Comparison of ENCODE assay signal across 1 cellular context in genomic region chr6:142302427-142303190, GRCh38.
TF ChIP-seq lines count a peak whose summit lies in the region.

No MANE protein-coding gene starts in this region.

TF ChIP-seq in HepG2, 621 proteins besides CTCF, POLR2A, EP300 and RAD21 (continued from another document and continues in another):
- no peak for TF ChIP-seq ZNF770 (CRISPR knock-in tag; IDR thresholded peaks at IDR 0.05)
- TF ChIP-seq ZSCAN30 (CRISPR knock-in tag; IDR thresholded peaks at IDR 0.05) = 0 out of 2 replicates have a peak, but pooled peaks have one; percentile 9
- no peak for TF ChIP-seq ARNTL (CRISPR knock-in tag; IDR thresholded peaks at IDR 0.05)
- TF ChIP-seq TGIF2 (CRISPR knock-in tag; IDR thresholded peaks at IDR 0.05) = no peak; the same call in 1 of the 2 replicates
- no peak for TF ChIP-seq RELA (CRISPR knock-in tag; IDR thresholded peaks at IDR 0.05)
- no peak for TF ChIP-seq ZNF318 (CRISPR knock-in tag; IDR thresholded peaks at IDR 0.05)
- TF ChIP-seq TEAD2 (CRISPR knock-in tag; IDR thresholded peaks at IDR 0.05) = no peak
- TF ChIP-seq ZNF33A (CRISPR knock-in tag; IDR thresholded peaks at IDR 0.05; ENCODE audit: borderline replicate concordance) = no peak
- no peak for TF ChIP-seq FOXP1 (IDR thresholded peaks at IDR 0.05)
- TF ChIP-seq FOXP1 (CRISPR knock-in tag; IDR thresholded peaks at IDR 0.05) = no peak
- no peak for TF ChIP-seq CBFB (CRISPR knock-in tag; IDR thresholded peaks at IDR 0.05)
- no peak for TF ChIP-seq CREBL2 (CRISPR knock-in tag; IDR thresholded peaks at IDR 0.05; ENCODE audit: borderline replicate concordance)
- no peak for TF ChIP-seq MEIS2 (CRISPR knock-in tag; IDR thresholded peaks at IDR 0.05)
- no peak for TF ChIP-seq AHDC1 (CRISPR knock-in tag; IDR thresholded peaks at IDR 0.05; ENCODE audit: borderline replicate concordance)
- TF ChIP-seq ZNF101 (CRISPR knock-in tag; IDR thresholded peaks at IDR 0.05; ENCODE audit: borderline replicate concordance, low read depth) = peak; percentile 74; the same call in 1 of the 2 replicates
- TF ChIP-seq MXI1 (IDR thresholded peaks at IDR 0.05; ENCODE audit: borderline replicate concordance, low read depth, low read length) = no peak
- no peak for TF ChIP-seq CHD2 (IDR thresholded peaks at IDR 0.05; ENCODE audit: low read depth, low read length)
- TF ChIP-seq ZFP62 (CRISPR knock-in tag; IDR thresholded peaks at IDR 0.05) = no peak
- 0 out of 2 replicates have a peak, but pooled peaks have one; percentile 5 for TF ChIP-seq ZNF670 (CRISPR knock-in tag; IDR thresholded peaks at IDR 0.05; ENCODE audit: borderline replicate concordance)
- no peak for TF ChIP-seq FOXO1 (CRISPR knock-in tag; IDR thresholded peaks at IDR 0.05)
- TF ChIP-seq ZNF646 (CRISPR knock-in tag; IDR thresholded peaks at IDR 0.05) = no peak
- peak; percentile 9 for TF ChIP-seq ZFP36 (IDR thresholded peaks at IDR 0.05; ENCODE audit: borderline replicate concordance, low read depth, low read length, partially characterized antibody)
- no peak for TF ChIP-seq MYPOP (CRISPR knock-in tag; IDR thresholded peaks at IDR 0.05)
- TF ChIP-seq MNT (IDR thresholded peaks at IDR 0.05) = no peak
- peak; percentile 1; the same call in 1 of the 2 replicates for TF ChIP-seq ELF4 (CRISPR knock-in tag; IDR thresholded peaks at IDR 0.05; ENCODE audit: borderline replicate concordance)
- peak; percentile 46; the same call in 1 of the 2 replicates for TF ChIP-seq ZBTB3 (CRISPR knock-in tag; IDR thresholded peaks at IDR 0.05; ENCODE audit: borderline replicate concordance, low read depth)
- peak; percentile 43 for TF ChIP-seq HNRNPK (IDR thresholded peaks at IDR 0.05; ENCODE audit: low read depth, low read length, poor library complexity, severe bottlenecking)
- TF ChIP-seq ZFAT (CRISPR knock-in tag; conservative IDR thresholded peaks at IDR 0.05) = no peak
- TF ChIP-seq PTBP1 (IDR thresholded peaks at IDR 0.05; ENCODE audit: low read depth, low read length, poor library complexity, severe bottlenecking) = no peak
- TF ChIP-seq PHF8 (CRISPR knock-in tag; IDR thresholded peaks at IDR 0.05) = peak; percentile 32; the same call in 1 of the 2 replicates
- TF ChIP-seq TOE1 (CRISPR knock-in tag; IDR thresholded peaks at IDR 0.05) = 0 out of 2 replicates have a peak, but pooled peaks have one; percentile 5
